22 cellular contexts compared by ENCODE assay signal in genomic region chr22:23874871-23875270, GRCh38.
"Had no signal": no experiment of that assay in that cellular context is flagged by ENCODE, and none has a peak within 500 bp of the region (broad histone marks: within the 10 kb centered on the region; RNA-seq: fewer than 3 reads in every experiment).

No MANE protein-coding gene starts in this region.

- DNase-seq: activated CD4-positive, alpha-beta T cell treated with anti-CD3 and anti-CD28 coated beads for 36 hours; activated CD4-positive, CD25-positive, alpha-beta regulatory T cell; activated CD8-positive, alpha-beta memory T cell treated with anti-CD3 and anti-CD28 coated beads, Interleukin-2, amount 10 ng/mL, durations not matched to agents 7 days and 5 days; activated CD8-positive, alpha-beta T cell treated with anti-CD3 and anti-CD28 coated beads, Interleukin-2, amount 10 ng/mL, durations not matched to agents 7 days and 5 days; activated naive CD8-positive, alpha-beta T cell treated with anti-CD3 and anti-CD28 coated beads, Interleukin-2, amount 50 U/mL, for 24 hours; activated T-cell treated with anti-CD3 and anti-CD28 coated beads, Interleukin-2, amount 50 U/mL, for 48 hours; amygdala; endodermal cell; foreskin keratinocyte; left ventricle myocardium inferior; mesendoderm; mucosa of descending colon; right cardiac atrium; stimulated activated naive CD8-positive, alpha-beta T cell treated with anti-CD3 and anti-CD28 coated beads, Interleukin-15, Interleukin-2, amounts not matched to agents 100 U/mL and 50 U/mL, for 24 hours; trophoblast cell had no signal

- H3K9me3 ChIP-seq: breast epithelium, left ventricle myocardium inferior, mucosa of descending colon, thoracic aorta, vagina had no signal

- ATAC-seq: activated CD4-positive, alpha-beta T cell treated with anti-CD3 and anti-CD28 coated beads for 36 hours; activated CD8-positive, alpha-beta memory T cell treated with anti-CD3 and anti-CD28 coated beads, Interleukin-2, amount 10 ng/mL, durations not matched to agents 7 days and 5 days; activated CD8-positive, alpha-beta T cell treated with anti-CD3 and anti-CD28 coated beads, Interleukin-2, amount 10 ng/mL, durations not matched to agents 7 days and 5 days; activated naive CD8-positive, alpha-beta T cell treated with anti-CD3 and anti-CD28 coated beads, Interleukin-2, amount 50 U/mL, for 24 hours; esophagus mucosa; foreskin keratinocyte; mucosa of descending colon; natural killer cell treated with Interleukin-12 subunit alpha and Interleukin-12 subunit beta and Interleukin-15 and Interleukin-18, amount 100 ng/mL, for 72 hours; right cardiac atrium; stimulated activated naive CD8-positive, alpha-beta T cell treated with anti-CD3 and anti-CD28 coated beads, Interleukin-15, Interleukin-2, amounts not matched to agents 100 U/mL and 50 U/mL, for 24 hours had no signal

- H3K27ac ChIP-seq: breast epithelium, foreskin keratinocyte, left ventricle myocardium inferior, thoracic aorta, vagina had no signal

- H3K27me3 ChIP-seq: breast epithelium, foreskin keratinocyte, vagina had no signal

- H3K4me3 ChIP-seq: breast epithelium, left ventricle myocardium inferior, lung, mucosa of descending colon, thoracic aorta, vagina had no signal

- FAIRE-seq: islet of Langerhans had no signal

- H3K36me3 ChIP-seq: breast epithelium, vagina had no signal

- H3K4me1 ChIP-seq: breast epithelium, foreskin keratinocyte, vagina had no signal
